Comparison of ENCODE assay signal across 1 cellular context in the genomic region with DNA sequence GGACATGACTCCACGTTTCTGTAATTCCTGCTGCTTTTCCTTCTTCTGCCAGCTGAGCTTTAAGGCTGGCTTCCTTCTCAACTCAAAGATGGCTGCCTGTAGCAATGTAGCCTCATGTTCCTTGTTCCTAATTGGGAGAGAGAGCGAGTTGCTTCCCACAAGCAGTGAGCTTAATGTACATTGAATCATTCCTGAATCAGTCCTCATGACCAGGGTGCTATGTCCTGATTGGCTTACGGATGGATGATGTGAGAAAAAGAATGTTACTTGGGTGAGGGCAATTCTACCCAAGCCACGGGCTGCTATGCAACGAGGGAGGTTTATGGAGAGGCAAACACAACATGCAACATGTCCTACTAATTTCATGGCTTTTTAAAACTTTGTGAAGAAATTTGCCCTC.
TF ChIP-seq lines count a peak whose summit lies in the region.

No MANE protein-coding gene starts in this region.

TF ChIP-seq in GM23338, 12 proteins besides CTCF, POLR2A, EP300 and RAD21 (continued from another document):
- TF ChIP-seq, protein P1, sequence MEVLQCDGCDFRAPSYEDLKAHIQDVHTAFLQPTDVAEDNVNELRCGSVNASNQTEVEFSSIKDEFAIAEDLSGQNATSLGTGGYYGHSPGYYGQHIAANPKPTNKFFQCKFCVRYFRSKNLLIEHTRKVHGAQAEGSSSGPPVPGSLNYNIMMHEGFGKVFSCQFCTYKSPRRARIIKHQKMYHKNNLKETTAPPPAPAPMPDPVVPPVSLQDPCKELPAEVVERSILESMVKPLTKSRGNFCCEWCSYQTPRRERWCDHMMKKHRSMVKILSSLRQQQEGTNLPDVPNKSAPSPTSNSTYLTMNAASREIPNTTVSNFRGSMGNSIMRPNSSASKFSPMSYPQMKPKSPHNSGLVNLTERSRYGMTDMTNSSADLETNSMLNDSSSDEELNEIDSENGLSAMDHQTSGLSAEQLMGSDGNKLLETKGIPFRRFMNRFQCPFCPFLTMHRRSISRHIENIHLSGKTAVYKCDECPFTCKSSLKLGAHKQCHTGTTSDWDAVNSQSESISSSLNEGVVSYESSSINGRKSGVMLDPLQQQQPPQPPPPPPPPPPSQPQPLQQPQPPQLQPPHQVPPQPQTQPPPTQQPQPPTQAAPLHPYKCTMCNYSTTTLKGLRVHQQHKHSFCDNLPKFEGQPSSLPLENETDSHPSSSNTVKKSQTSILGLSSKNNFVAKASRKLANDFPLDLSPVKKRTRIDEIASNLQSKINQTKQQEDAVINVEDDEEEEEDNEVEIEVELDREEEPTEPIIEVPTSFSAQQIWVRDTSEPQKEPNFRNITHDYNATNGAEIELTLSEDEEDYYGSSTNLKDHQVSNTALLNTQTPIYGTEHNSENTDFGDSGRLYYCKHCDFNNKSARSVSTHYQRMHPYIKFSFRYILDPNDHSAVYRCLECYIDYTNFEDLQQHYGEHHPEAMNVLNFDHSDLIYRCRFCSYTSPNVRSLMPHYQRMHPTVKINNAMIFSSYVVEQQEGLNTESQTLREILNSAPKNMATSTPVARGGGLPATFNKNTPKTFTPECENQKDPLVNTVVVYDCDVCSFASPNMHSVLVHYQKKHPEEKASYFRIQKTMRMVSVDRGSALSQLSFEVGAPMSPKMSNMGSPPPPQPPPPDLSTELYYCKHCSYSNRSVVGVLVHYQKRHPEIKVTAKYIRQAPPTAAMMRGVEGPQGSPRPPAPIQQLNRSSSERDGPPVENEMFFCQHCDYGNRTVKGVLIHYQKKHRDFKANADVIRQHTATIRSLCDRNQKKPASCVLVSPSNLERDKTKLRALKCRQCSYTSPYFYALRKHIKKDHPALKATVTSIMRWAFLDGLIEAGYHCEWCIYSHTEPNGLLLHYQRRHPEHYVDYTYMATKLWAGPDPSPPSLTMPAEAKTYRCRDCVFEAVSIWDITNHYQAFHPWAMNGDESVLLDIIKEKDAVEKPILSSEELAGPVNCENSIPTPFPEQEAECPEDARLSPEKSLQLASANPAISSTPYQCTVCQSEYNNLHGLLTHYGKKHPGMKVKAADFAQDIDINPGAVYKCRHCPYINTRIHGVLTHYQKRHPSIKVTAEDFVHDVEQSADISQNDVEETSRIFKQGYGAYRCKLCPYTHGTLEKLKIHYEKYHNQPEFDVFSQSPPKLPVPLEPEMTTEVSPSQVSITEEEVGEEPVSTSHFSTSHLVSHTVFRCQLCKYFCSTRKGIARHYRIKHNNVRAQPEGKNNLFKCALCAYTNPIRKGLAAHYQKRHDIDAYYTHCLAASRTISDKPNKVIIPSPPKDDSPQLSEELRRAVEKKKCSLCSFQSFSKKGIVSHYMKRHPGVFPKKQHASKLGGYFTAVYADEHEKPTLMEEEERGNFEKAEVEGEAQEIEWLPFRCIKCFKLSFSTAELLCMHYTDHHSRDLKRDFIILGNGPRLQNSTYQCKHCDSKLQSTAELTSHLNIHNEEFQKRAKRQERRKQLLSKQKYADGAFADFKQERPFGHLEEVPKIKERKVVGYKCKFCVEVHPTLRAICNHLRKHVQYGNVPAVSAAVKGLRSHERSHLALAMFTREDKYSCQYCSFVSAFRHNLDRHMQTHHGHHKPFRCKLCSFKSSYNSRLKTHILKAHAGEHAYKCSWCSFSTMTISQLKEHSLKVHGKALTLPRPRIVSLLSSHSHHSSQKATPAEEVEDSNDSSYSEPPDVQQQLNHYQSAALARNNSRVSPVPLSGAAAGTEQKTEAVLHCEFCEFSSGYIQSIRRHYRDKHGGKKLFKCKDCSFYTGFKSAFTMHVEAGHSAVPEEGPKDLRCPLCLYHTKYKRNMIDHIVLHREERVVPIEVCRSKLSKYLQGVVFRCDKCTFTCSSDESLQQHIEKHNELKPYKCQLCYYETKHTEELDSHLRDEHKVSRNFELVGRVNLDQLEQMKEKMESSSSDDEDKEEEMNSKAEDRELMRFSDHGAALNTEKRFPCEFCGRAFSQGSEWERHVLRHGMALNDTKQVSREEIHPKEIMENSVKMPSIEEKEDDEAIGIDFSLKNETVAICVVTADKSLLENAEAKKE (CRISPR knock-in tag; IDR thresholded peaks at IDR 0.05): no peak
- TF ChIP-seq STAT1 (IDR thresholded peaks at IDR 0.05; ENCODE audit: unreplicated experiment) (no peak), EZH2 (IDR thresholded peaks at IDR 0.05; ENCODE audit: low read depth, unreplicated experiment) (no peak), ZNF114 (CRISPR knock-in tag; IDR thresholded peaks at IDR 0.05) (no peak), ZNF331 (CRISPR knock-in tag; IDR thresholded peaks at IDR 0.05; ENCODE audit: low read depth) (no peak), NANOG (IDR thresholded peaks at IDR 0.05; ENCODE audit: borderline replicate concordance) (no peak), CREB1 (CRISPR knock-in tag; IDR thresholded peaks at IDR 0.05; ENCODE audit: low read depth) (no peak), EZH2phosphoT487 (IDR thresholded peaks at IDR 0.05; ENCODE audit: unreplicated experiment) (no peak), JUNB (IDR thresholded peaks at IDR 0.05; ENCODE audit: unreplicated experiment) (no peak)
- TF ChIP-seq, protein P2, sequence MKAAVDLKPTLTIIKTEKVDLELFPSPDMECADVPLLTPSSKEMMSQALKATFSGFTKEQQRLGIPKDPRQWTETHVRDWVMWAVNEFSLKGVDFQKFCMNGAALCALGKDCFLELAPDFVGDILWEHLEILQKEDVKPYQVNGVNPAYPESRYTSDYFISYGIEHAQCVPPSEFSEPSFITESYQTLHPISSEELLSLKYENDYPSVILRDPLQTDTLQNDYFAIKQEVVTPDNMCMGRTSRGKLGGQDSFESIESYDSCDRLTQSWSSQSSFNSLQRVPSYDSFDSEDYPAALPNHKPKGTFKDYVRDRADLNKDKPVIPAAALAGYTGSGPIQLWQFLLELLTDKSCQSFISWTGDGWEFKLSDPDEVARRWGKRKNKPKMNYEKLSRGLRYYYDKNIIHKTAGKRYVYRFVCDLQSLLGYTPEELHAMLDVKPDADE (IDR thresholded peaks at IDR 0.05): no peak
- TF ChIP-seq, protein P3, sequence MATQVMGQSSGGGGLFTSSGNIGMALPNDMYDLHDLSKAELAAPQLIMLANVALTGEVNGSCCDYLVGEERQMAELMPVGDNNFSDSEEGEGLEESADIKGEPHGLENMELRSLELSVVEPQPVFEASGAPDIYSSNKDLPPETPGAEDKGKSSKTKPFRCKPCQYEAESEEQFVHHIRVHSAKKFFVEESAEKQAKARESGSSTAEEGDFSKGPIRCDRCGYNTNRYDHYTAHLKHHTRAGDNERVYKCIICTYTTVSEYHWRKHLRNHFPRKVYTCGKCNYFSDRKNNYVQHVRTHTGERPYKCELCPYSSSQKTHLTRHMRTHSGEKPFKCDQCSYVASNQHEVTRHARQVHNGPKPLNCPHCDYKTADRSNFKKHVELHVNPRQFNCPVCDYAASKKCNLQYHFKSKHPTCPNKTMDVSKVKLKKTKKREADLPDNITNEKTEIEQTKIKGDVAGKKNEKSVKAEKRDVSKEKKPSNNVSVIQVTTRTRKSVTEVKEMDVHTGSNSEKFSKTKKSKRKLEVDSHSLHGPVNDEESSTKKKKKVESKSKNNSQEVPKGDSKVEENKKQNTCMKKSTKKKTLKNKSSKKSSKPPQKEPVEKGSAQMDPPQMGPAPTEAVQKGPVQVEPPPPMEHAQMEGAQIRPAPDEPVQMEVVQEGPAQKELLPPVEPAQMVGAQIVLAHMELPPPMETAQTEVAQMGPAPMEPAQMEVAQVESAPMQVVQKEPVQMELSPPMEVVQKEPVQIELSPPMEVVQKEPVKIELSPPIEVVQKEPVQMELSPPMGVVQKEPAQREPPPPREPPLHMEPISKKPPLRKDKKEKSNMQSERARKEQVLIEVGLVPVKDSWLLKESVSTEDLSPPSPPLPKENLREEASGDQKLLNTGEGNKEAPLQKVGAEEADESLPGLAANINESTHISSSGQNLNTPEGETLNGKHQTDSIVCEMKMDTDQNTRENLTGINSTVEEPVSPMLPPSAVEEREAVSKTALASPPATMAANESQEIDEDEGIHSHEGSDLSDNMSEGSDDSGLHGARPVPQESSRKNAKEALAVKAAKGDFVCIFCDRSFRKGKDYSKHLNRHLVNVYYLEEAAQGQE (IDR thresholded peaks at IDR 0.05; ENCODE audit: unreplicated experiment): no peak
